Comparison of ENCODE assay signal across 2 cellular contexts in genomic region chr9:120956862-120957261, GRCh38.
TF ChIP-seq lines count a peak whose summit lies in the region.

No MANE protein-coding gene starts in this region.

TF ChIP-seq in A549, 52 proteins besides CTCF, POLR2A, EP300 and RAD21 (continued from another document):
- TF ChIP-seq HMGXB4 (CRISPR knock-in tag; IDR thresholded peaks at IDR 0.05; ENCODE audit: borderline replicate concordance) (no peak), PBX3 (IDR thresholded peaks at IDR 0.05) (no peak)

TF ChIP-seq in K562, 482 proteins besides CTCF, POLR2A, EP300 and RAD21:
- TF ChIP-seq ZBTB33 (CRISPR knock-in tag; IDR thresholded peaks at IDR 0.05) (no peak), ZNF695 (CRISPR knock-in tag; IDR thresholded peaks at IDR 0.05) (no peak), CEBPB (tag; IDR thresholded peaks at IDR 0.05) (peak; percentile 74), PYGO2 (tag; IDR thresholded peaks at IDR 0.05) (no peak), CEBPG (CRISPR knock-in tag; IDR thresholded peaks at IDR 0.05) (no peak), CEBPG (tag; conservative IDR thresholded peaks at IDR 0.05 in 1 of 2, IDR thresholded peaks at IDR 0.05 in 1 of 2) (peak; percentile 21 to 71; a peak in 1 of 4 replicates)
